Comparison of ENCODE assay signal across 16 cellular contexts in genomic region chr3:188370081-188370830, GRCh38.
DNase-seq lines count a peak whose midpoint lies in the region; ATAC-seq and TF ChIP-seq lines count a peak whose summit lies in the region.
"Had no signal": no experiment of that assay in that cellular context is flagged by ENCODE, and none has a peak within 500 bp of the region (broad histone marks: within the 10 kb centered on the region; RNA-seq: fewer than 3 reads in every experiment).

No MANE protein-coding gene starts in this region.

- H3K4me1 Mint-ChIP-seq in activated naive CD4-positive, alpha-beta T cell treated with anti-CD3 and anti-CD28 coated beads for 36 hours (ENCODE audit: low read depth), result peaks cover 9% of the 10 kb centered on the region
- peaks cover 10% of the 10 kb centered on the region for H3K4me1 Mint-ChIP-seq in stimulated activated effector memory CD8-positive, alpha-beta T cell treated with anti-CD3 and anti-CD28 coated beads, Interleukin-12 subunit alpha, Interleukin-12 subunit beta, amount 100 ng/mL, for 72 hours

- DNase-seq in activated naive CD4-positive, alpha-beta T cell treated with Interleukin-2 at 50 U/mL for 16 hours, result peak; percentile 11
- DNase-seq in activated naive CD4-positive, alpha-beta T cell treated with anti-CD3 and anti-CD28 coated beads for 36 hours, result no peak
- DNase-seq in RKO (ENCODE audit: low spot score), result peak; percentile 24
- DNase-seq in fibroblast of pulmonary artery (ENCODE audit: low read depth), result peak; percentile 11
- DNase-seq in stimulated activated effector memory CD8-positive, alpha-beta T cell treated with anti-CD3 and anti-CD28 coated beads, Interleukin-12 subunit alpha, Interleukin-12 subunit beta, amount 100 ng/mL, for 72 hours (ENCODE audit: low spot score in 2 of 2), result no peak
- DNase-seq in posterior cingulate gyrus, result no peak
- DNase-seq in T-helper 1 cell, result no peak
- DNase-seq: adrenal gland; central memory CD4-positive, alpha-beta T cell; DMS53; GM23248; IMR-90; MM.1S; NCI-H187 treated with DMSO at 0.1 percent for 48 hours; SW 1271 had no signal

- H3K4me3 ChIP-seq in fibroblast of pulmonary artery (replicated peaks; ENCODE audit: low read depth, low read length), result no peak overlapping the region
- H3K4me3 ChIP-seq: adrenal gland, GM23248 had no signal

- no peak overlapping the region for H3K4me3 Mint-ChIP-seq in activated naive CD4-positive, alpha-beta T cell treated with anti-CD3 and anti-CD28 coated beads for 36 hours
- H3K4me3 Mint-ChIP-seq in stimulated activated effector memory CD8-positive, alpha-beta T cell treated with anti-CD3 and anti-CD28 coated beads, Interleukin-12 subunit alpha, Interleukin-12 subunit beta, amount 100 ng/mL, for 72 hours, result no peak overlapping the region

- TF ChIP-seq CTCF in fibroblast of pulmonary artery (IDR thresholded peaks at IDR 0.05; ENCODE audit: low read length, missing control alignments), result no peak

- ATAC-seq in stimulated activated effector memory CD8-positive, alpha-beta T cell treated with anti-CD3 and anti-CD28 coated beads, Interleukin-12 subunit alpha, Interleukin-12 subunit beta, amount 100 ng/mL, for 72 hours, result peak; percentile 48
- no peak for ATAC-seq in HG02938 (IDR thresholded peaks at IDR 0.05; ENCODE audit: unreplicated experiment)

- peaks cover 8% of the 10 kb centered on the region for H3K36me3 Mint-ChIP-seq in activated naive CD4-positive, alpha-beta T cell treated with anti-CD3 and anti-CD28 coated beads for 36 hours (ENCODE audit: low read depth)
- H3K36me3 Mint-ChIP-seq in stimulated activated effector memory CD8-positive, alpha-beta T cell treated with anti-CD3 and anti-CD28 coated beads, Interleukin-12 subunit alpha, Interleukin-12 subunit beta, amount 100 ng/mL, for 72 hours, result no peaks in the 10 kb centered on the region

- CTCF ChIA-PET in activated naive CD4-positive, alpha-beta T cell treated with anti-CD3 and anti-CD28 coated beads for 36 hours (lab: Charles Lee), result no interaction called here

- H3K9me3 Mint-ChIP-seq in activated naive CD4-positive, alpha-beta T cell treated with anti-CD3 and anti-CD28 coated beads for 36 hours, result no peaks in the 10 kb centered on the region
- no peaks in the 10 kb centered on the region for H3K9me3 Mint-ChIP-seq in stimulated activated effector memory CD8-positive, alpha-beta T cell treated with anti-CD3 and anti-CD28 coated beads, Interleukin-12 subunit alpha, Interleukin-12 subunit beta, amount 100 ng/mL, for 72 hours

- intact Hi-C loops in activated naive CD4-positive, alpha-beta T cell treated with anti-CD3 and anti-CD28 coated beads for 36 hours (cut with micrococcal nuclease), result no loop called here
- intact Hi-C loops in posterior cingulate gyrus (cut with DNase I), result no loop called here

- H3K27ac Mint-ChIP-seq in activated naive CD4-positive, alpha-beta T cell treated with anti-CD3 and anti-CD28 coated beads for 36 hours, result no peak overlapping the region
- no peak overlapping the region for H3K27ac Mint-ChIP-seq in stimulated activated effector memory CD8-positive, alpha-beta T cell treated with anti-CD3 and anti-CD28 coated beads, Interleukin-12 subunit alpha, Interleukin-12 subunit beta, amount 100 ng/mL, for 72 hours

- no peaks in the 10 kb centered on the region for H3K27me3 Mint-ChIP-seq in activated naive CD4-positive, alpha-beta T cell treated with anti-CD3 and anti-CD28 coated beads for 36 hours (ENCODE audit: low read depth)

Comparison
In these comparisons a context has a peak if more than half of its experiments do, and no peak if none do; other contexts are left out.
1. DNase-seq: peak in activated naive CD4-positive, alpha-beta T cell treated with Interleukin-2 at 50 U/mL for 16 hours (single experiment), RKO (single experiment) and fibroblast of pulmonary artery (single experiment); none in activated naive CD4-positive, alpha-beta T cell treated with anti-CD3 and anti-CD28 coated beads for 36 hours (single experiment), stimulated activated effector memory CD8-positive, alpha-beta T cell treated with anti-CD3 and anti-CD28 coated beads, Interleukin-12 subunit alpha, Interleukin-12 subunit beta, amount 100 ng/mL, for 72 hours (0 of 2), posterior cingulate gyrus (0 of 10) and T-helper 1 cell (0 of 5).